ENCODE assay signal across 15 cellular contexts in genomic region chr22:50699754-50700386, GRCh38.
DNase-seq lines count a peak whose midpoint lies in the region; ATAC-seq, FAIRE-seq and TF ChIP-seq lines count a peak whose summit lies in the region.
"Had no signal": no experiment of that assay in that cellular context is flagged by ENCODE, and none has a peak within 500 bp of the region (broad histone marks: within the 10 kb centered on the region; RNA-seq: fewer than 3 reads in every experiment).

No MANE protein-coding gene starts in this region.

- no peak for DNase-seq in D721Med (ENCODE audit: insufficient read length, low spot score)
- peak; percentile 72 for DNase-seq in HuH-7.5 (ENCODE audit: low spot score)
- DNase-seq in medulla oblongata (ENCODE audit: extremely low spot score), result peak; percentile 29
- no peak for DNase-seq in NCI-H1930 (lab: John Stamatoyannopoulos, UW)
- DNase-seq in COLO829 (ENCODE audit: low spot score), result no peak
- no peak for DNase-seq in AG08395 (ENCODE audit: low spot score)
- DNase-seq: activated CD4-positive, alpha-beta T cell treated with anti-CD3 and anti-CD28 coated beads, Interleukin-2, amount 50 U/mL, for 1 hour; activated naive CD8-positive, alpha-beta T cell treated with anti-CD3 and anti-CD28 coated beads, Interleukin-2, amount 10 ng/mL, durations not matched to agents 7 days and 5 days; erythroblast; left colon; NCI-H2029; SHP77 treated with DMSO at 0.1 percent for 48 hours had no signal

- no peak for FAIRE-seq in D721Med (lab: Jason Lieb, UNC)

- peak; percentile 28 for TF ChIP-seq CTCF in D721Med (IDR thresholded peaks at IDR 0.05; ENCODE audit: insufficient read depth, missing control alignments)

- no peak for ATAC-seq in HG02642 (IDR thresholded peaks at IDR 0.05; ENCODE audit: poor library complexity, unreplicated experiment)
- ATAC-seq: left colon had no signal

- H3K27ac ChIP-seq in cingulate gyrus (ENCODE audit: low read depth, low read length), result peak overlapping the region; percentile 65
- H3K27ac ChIP-seq: HL-60 had no signal

Comparison
In these comparisons a context has a peak if more than half of its experiments do, and no peak if none do; other contexts are left out.
1. DNase-seq: peak in HuH-7.5 (single experiment) and medulla oblongata (single experiment); none in D721Med (single experiment), NCI-H1930 (0 of 2), COLO829 (single experiment) and AG08395 (single experiment).